8 cellular contexts compared by ENCODE assay signal in the genomic region with DNA sequence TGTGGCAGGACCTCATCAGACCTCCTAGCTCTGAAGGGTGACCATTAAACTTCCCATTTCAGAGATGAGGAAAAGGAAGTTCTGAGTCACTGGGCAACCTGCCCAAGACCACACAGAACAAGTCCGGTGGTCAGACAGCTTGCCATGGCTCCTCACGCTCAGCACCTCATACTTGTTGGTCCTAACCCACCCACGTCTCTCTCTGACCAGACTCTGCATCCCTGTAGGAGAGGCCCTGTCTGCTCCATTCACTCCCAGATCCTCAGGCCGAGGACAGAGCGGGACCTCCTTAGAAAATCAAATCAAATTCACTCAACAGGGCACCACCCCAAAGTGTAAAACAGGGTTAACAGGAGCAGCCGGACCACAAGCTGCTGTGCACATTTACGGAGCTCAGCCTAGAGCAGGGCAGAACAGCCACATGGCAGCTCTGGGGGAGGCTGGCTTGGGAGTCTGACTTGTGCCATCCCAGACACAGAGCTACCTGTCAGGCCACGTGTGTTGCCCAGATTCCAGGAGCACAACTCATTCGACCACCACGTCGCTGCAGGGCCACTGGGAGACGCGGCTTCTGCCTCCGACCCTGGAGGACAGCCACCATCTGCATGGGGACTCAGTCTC. TPM values are rescaled to one million over a fixed set of nuclear protein-coding genes. Genes with fewer than 3 reads are reported as not detected.
DNase-seq lines count a peak whose midpoint lies in the region; ATAC-seq and TF ChIP-seq lines count a peak whose summit lies in the region.

No MANE protein-coding gene starts in this region.

- no peak for TF ChIP-seq CTCF in ascending aorta (IDR thresholded peaks at IDR 0.05)
- TF ChIP-seq CTCF in hepatocyte (IDR thresholded peaks at IDR 0.05; ENCODE audit: poor library complexity): no peak

- H2AFZ ChIP-seq in hepatocyte: no peak overlapping the region

- H3K27me3 ChIP-seq in BLaER1 treated with 17β-estradiol and CSF1 and Interleukin-3, amounts not matched to agents 10 nM and 100 nM: no peaks in the 10 kb centered on the region
- H3K27me3 ChIP-seq in ascending aorta: no peaks in the 10 kb centered on the region
- H3K27me3 ChIP-seq in hepatocyte: no peaks in the 10 kb centered on the region
- peaks cover 0 to under 1% (median under 1%) of the 10 kb centered on the region in 3 donors for H3K27me3 ChIP-seq in skeletal muscle tissue (ENCODE audit: control insufficient read depth in 3 of 3, insufficient read depth in 3 of 3, low read length in 3 of 3)

- H3K27ac ChIP-seq in BLaER1 treated with 17β-estradiol and CSF1 and Interleukin-3, amounts not matched to agents 10 nM and 100 nM: peak overlapping the region in 6 of 11 experiments; percentile 50 to 83 (median 70); a peak in 6 of 22 replicates
- H3K27ac ChIP-seq in ascending aorta: peak overlapping the region; percentile 58 to 76
- H3K27ac ChIP-seq in hepatocyte: no peak overlapping the region
- H3K27ac ChIP-seq in skeletal muscle tissue (ENCODE audit: low read depth, low read length): peak overlapping the region; percentile 36

- peaks cover 0 to 38% (median 25%) of the 10 kb centered on the region in 11 experiments; a peak in 15 of 22 replicates for H4K20me1 ChIP-seq in BLaER1 treated with 17β-estradiol and CSF1 and Interleukin-3, amounts not matched to agents 10 nM and 100 nM
- peaks cover 58% of the 10 kb centered on the region for H4K20me1 ChIP-seq in hepatocyte (ENCODE audit: insufficient read depth, poor library complexity, severe bottlenecking)

- peak overlapping the region; percentile 54 to 77 (median 67); a peak in 18 of 20 replicates for H3K4me3 ChIP-seq in BLaER1 treated with 17β-estradiol and CSF1 and Interleukin-3, amounts not matched to agents 10 nM and 100 nM
- H3K4me3 ChIP-seq in ascending aorta (peak overlapping the region; percentile 96 to 98), hepatocyte (peak overlapping the region; percentile 99), skeletal muscle tissue (ENCODE audit: low read length in 3 of 3) (peak overlapping the region; percentile 64 to 70 (median 64))

- DNase-seq in Kasumi-1 (lab: John Stamatoyannopoulos, UW): peak; percentile 41 to 53
- peak; percentile 25 to 85 for DNase-seq in ascending aorta (ENCODE audit: low spot score in 2 of 2)
- no peak for DNase-seq in hepatocyte (ENCODE audit: low spot score)
- no peak for DNase-seq in NCI-H1436 (lab: John Stamatoyannopoulos, UW)

- H3K4me2 ChIP-seq in BLaER1 treated with 17β-estradiol and CSF1 and Interleukin-3, amounts not matched to agents 10 nM and 100 nM: peak overlapping the region; percentile 75 to 95 (median 84)
- peak overlapping the region; percentile 99 for H3K4me2 ChIP-seq in hepatocyte

- H3K9me2 ChIP-seq in hepatocyte (replicated peaks; ENCODE audit: insufficient read depth): no peaks in the 10 kb centered on the region

- H3K9ac ChIP-seq in BLaER1 treated with 17β-estradiol and CSF1 and Interleukin-3, amounts not matched to agents 10 nM and 100 nM: peak overlapping the region; percentile 15 to 85 (median 81); a peak in 14 of 22 replicates
- H3K9ac ChIP-seq in skeletal muscle tissue (ENCODE audit: low read depth in 1 of 3, low read length in 3 of 3): peak overlapping the region; percentile 55 to 85 (median 65)

- intact Hi-C loops in ascending aorta (cut with DNase I): loop anchor here (10.0 kb wide), 1 partner anchor 162 kb away; the partner anchor contains the start of gene TPGS1

- ATAC-seq in HG03469 (IDR thresholded peaks at IDR 0.05; ENCODE audit: unreplicated experiment): no peak
- ATAC-seq in HG02938 (IDR thresholded peaks at IDR 0.05; ENCODE audit: unreplicated experiment): no peak

- peaks cover 0 to 43% (median 19%) of the 10 kb centered on the region in 11 experiments; a peak in 18 of 22 replicates for H3K9me3 ChIP-seq in BLaER1 treated with 17β-estradiol and CSF1 and Interleukin-3, amounts not matched to agents 10 nM and 100 nM (replicated peaks in 1 of 11)
- H3K9me3 ChIP-seq in ascending aorta: no peaks in the 10 kb centered on the region
- H3K9me3 ChIP-seq in hepatocyte (ENCODE audit: low read depth): no peaks in the 10 kb centered on the region
- H3K9me3 ChIP-seq in skeletal muscle tissue (ENCODE audit: control insufficient read depth in 3 of 3, low read length in 3 of 3): no peaks in the 10 kb centered on the region

- peaks cover 31 to 46% (median 39%) of the 10 kb centered on the region in 10 experiments for H3K4me1 ChIP-seq in BLaER1 treated with 17β-estradiol and CSF1 and Interleukin-3, amounts not matched to agents 10 nM and 100 nM
- H3K4me1 ChIP-seq in ascending aorta: peaks cover 5 to 22% of the 10 kb centered on the region in 2 donors
- H3K4me1 ChIP-seq in hepatocyte (ENCODE audit: insufficient read depth): peaks cover 22% of the 10 kb centered on the region
- H3K4me1 ChIP-seq in skeletal muscle tissue (ENCODE audit: control insufficient read depth in 3 of 3, insufficient read depth in 3 of 3, low read length in 3 of 3): peaks cover 25 to 39% (median 29%) of the 10 kb centered on the region in 3 donors

- H3K79me2 ChIP-seq in hepatocyte: peaks cover 63% of the 10 kb centered on the region

- WGBS in hepatocyte (ENCODE audit: low lambda C conversion rate, missing lambda C conversion rate): 74% methylated on average over 14 of the region's 14 CpGs

- peaks cover 0 to 26% (median 16%) of the 10 kb centered on the region in 11 experiments; a peak in 15 of 22 replicates for H3K36me3 ChIP-seq in BLaER1 treated with 17β-estradiol and CSF1 and Interleukin-3, amounts not matched to agents 10 nM and 100 nM
- H3K36me3 ChIP-seq in ascending aorta: peaks cover 0 to 3% of the 10 kb centered on the region in 2 donors
- H3K36me3 ChIP-seq in hepatocyte (replicated peaks; ENCODE audit: insufficient read depth, low read depth): no peaks in the 10 kb centered on the region
- peaks cover 0 to 3% (median 2%) of the 10 kb centered on the region in 3 donors for H3K36me3 ChIP-seq in skeletal muscle tissue (ENCODE audit: control insufficient read depth in 3 of 3, insufficient read depth in 3 of 3, low read length in 3 of 3)

RNA-seq across cellular contexts. Expression of gene MIER2, which starts 1.7 kb away (rescaled TPM):
- total RNA-seq in ascending aorta (128 TPM), hepatocyte (8.4 and 9.9 TPM in 2 replicates), skeletal muscle tissue (3.7 TPM)
- polyA plus RNA-seq in hepatocyte: 46.6 and 47.3 TPM in 2 replicates

RNA-seq across cellular contexts. Expression of gene PLPP2, which starts 51.7 kb away (rescaled TPM):
- 55.3 TPM for total RNA-seq in ascending aorta
- 9.9 TPM in 2 replicates for total RNA-seq in hepatocyte
- polyA plus RNA-seq in hepatocyte: 17.7 and 20.2 TPM in 2 replicates
- 1.0 TPM for total RNA-seq in skeletal muscle tissue

Comparison
In these comparisons a context has a peak if more than half of its experiments do, and no peak if none do; other contexts are left out.
1. DNase-seq: peak in Kasumi-1 (2 of 2) and ascending aorta (2 of 2); none in hepatocyte (single experiment) and NCI-H1436 (single experiment).
2. RNA of gene MIER2, which starts 1.7 kb away (total RNA-seq): 128 TPM in ascending aorta (single experiment); 8.4 to 9.9 TPM in hepatocyte and 3.7 TPM in skeletal muscle tissue (single experiment); every median in the first group is over 10 times any median in the second.
3. Peak in every context shown above with its lines, with median percentiles within 50 percentile points of each other: H3K4me3 ChIP-seq.